Comparison of ENCODE assay signal across 27 cellular contexts in genomic region chr1:162916407-162916806, GRCh38. TPM values are rescaled to one million over a fixed set of nuclear protein-coding genes. Genes with fewer than 3 reads are reported as not detected.
A peak's percentile ranks its signal among the peaks of the same experiment; 100 is the strongest.
DNase-seq lines count a peak whose midpoint lies in the region; ATAC-seq and TF ChIP-seq lines count a peak whose summit lies in the region.
"Had no signal": no experiment of that assay in that cellular context is flagged by ENCODE, and none has a peak within 500 bp of the region (broad histone marks: within the 10 kb centered on the region; RNA-seq: fewer than 3 reads in every experiment).

No MANE protein-coding gene starts in this region.

- intact Hi-C loops in activated CD4-positive, alpha-beta T cell treated with anti-CD3 and anti-CD28 coated beads, Interleukin-2, amount 10 ng/mL, durations not matched to agents 24 days and 14 days (cut with micrococcal nuclease), result no loop called here
- intact Hi-C loops in ascending aorta (cut with DNase I), result no loop called here

- H3K27me3 Mint-ChIP-seq in activated CD4-positive, alpha-beta T cell treated with anti-CD3 and anti-CD28 coated beads, Interleukin-2, amount 10 ng/mL, durations not matched to agents 24 days and 14 days, result peaks cover 4% of the 10 kb centered on the region

- H3K9me3 ChIP-seq in ascending aorta, result peaks cover 0 to 18% of the 10 kb centered on the region in 2 donors

- no peaks in the 10 kb centered on the region for H3K36me3 Mint-ChIP-seq in activated CD4-positive, alpha-beta T cell treated with anti-CD3 and anti-CD28 coated beads, Interleukin-2, amount 10 ng/mL, durations not matched to agents 24 days and 14 days (ENCODE audit: low read depth)
- H3K36me3 Mint-ChIP-seq: CD4-positive, CD25-positive, alpha-beta regulatory T cell had no signal

- H3K4me3 ChIP-seq in AG09309 (ENCODE audit: control insufficient read depth, low read depth, low read length) (no peak overlapping the region), cardiac fibroblast (replicated peaks in 1 of 2; ENCODE audit: low read depth in 2 of 2, low read length in 2 of 2) (no peak overlapping the region), ascending aorta (no peak overlapping the region)
- H3K4me3 ChIP-seq: left lung, neural progenitor cell, psoas muscle, spleen had no signal

- H3K4me1 Mint-ChIP-seq in activated CD4-positive, alpha-beta T cell treated with anti-CD3 and anti-CD28 coated beads, Interleukin-2, amount 10 ng/mL, durations not matched to agents 24 days and 14 days, result no peaks in the 10 kb centered on the region
- H3K4me1 Mint-ChIP-seq: CD4-positive, CD25-positive, alpha-beta regulatory T cell; neural progenitor cell; T-helper 17 cell had no signal

- no peaks in the 10 kb centered on the region for H3K27me3 ChIP-seq in foreskin keratinocyte
- no peaks in the 10 kb centered on the region for H3K27me3 ChIP-seq in ascending aorta
- H3K27me3 ChIP-seq: left lung, neural progenitor cell had no signal

- H3K9me3 Mint-ChIP-seq in activated CD4-positive, alpha-beta T cell treated with anti-CD3 and anti-CD28 coated beads, Interleukin-2, amount 10 ng/mL, durations not matched to agents 24 days and 14 days, result peaks cover 9% of the 10 kb centered on the region

- peaks cover 17% of the 10 kb centered on the region for H3K4me1 ChIP-seq in foreskin keratinocyte
- no peaks in the 10 kb centered on the region for H3K4me1 ChIP-seq in ascending aorta
- H3K4me1 ChIP-seq: left lung, neural progenitor cell, spleen had no signal

- H3K27ac ChIP-seq in foreskin keratinocyte (peak overlapping the region; percentile 94), ascending aorta (no peak overlapping the region)
- H3K27ac ChIP-seq: left lung, neural progenitor cell, psoas muscle, spleen, WERI-Rb-1 had no signal

- peak; percentile 29 for ATAC-seq in foreskin keratinocyte
- ATAC-seq: left lung, psoas muscle, T-helper 17 cell had no signal

- peak; percentile 41 for DNase-seq in AG09309 (ENCODE audit: low read depth)
- DNase-seq in LHCN-M2 (ENCODE audit: low read depth), result peak; percentile 63
- DNase-seq in cardiac fibroblast (ENCODE audit: low read depth in 2 of 2), result peak; percentile 74 to 77
- DNase-seq in foreskin keratinocyte, result peak; percentile 47 to 70
- no peak for DNase-seq in activated CD4-positive, alpha-beta T cell treated with anti-CD3 and anti-CD28 coated beads, Interleukin-2, amount 10 ng/mL, durations not matched to agents 24 days and 14 days
- no peak for DNase-seq in NCI-H510A treated with DMSO at 0.1 percent for 48 hours (lab: John Stamatoyannopoulos, UW)
- no peak for DNase-seq in ascending aorta (ENCODE audit: low spot score in 2 of 2)
- DNase-seq in NCI-H2107 (lab: John Stamatoyannopoulos, UW), result no peak
- DNase-seq: ACHN; activated CD4-positive, alpha-beta memory T cell treated with anti-CD3 and anti-CD28 coated beads for 36 hours; activated gamma-delta T cell treated with Interleukin-2 at 50 U/mL for 16 hours; activated T-cell treated with anti-CD3 and anti-CD28 coated beads for 4 hours; CD4-positive, CD25-positive, alpha-beta regulatory T cell; DMS53; Karpas-422; left lung; NCI-H1092 treated with DMSO at 0.1 percent for 48 hours; NCI-H526; psoas muscle; spleen; stimulated activated CD4-positive, alpha-beta T cell treated with anti-CD3 and anti-CD28 coated beads, Interleukin-4, amount 100 ng/mL, for 4 hours; T-helper 17 cell; WERI-Rb-1 had no signal

- no peak overlapping the region for H3K4me3 Mint-ChIP-seq in activated CD4-positive, alpha-beta T cell treated with anti-CD3 and anti-CD28 coated beads, Interleukin-2, amount 10 ng/mL, durations not matched to agents 24 days and 14 days
- H3K4me3 Mint-ChIP-seq: activated CD4-positive, alpha-beta memory T cell treated with anti-CD3 and anti-CD28 coated beads for 36 hours; CD4-positive, CD25-positive, alpha-beta regulatory T cell; neural progenitor cell; T-helper 17 cell had no signal

- H3K27ac Mint-ChIP-seq in activated CD4-positive, alpha-beta T cell treated with anti-CD3 and anti-CD28 coated beads, Interleukin-2, amount 10 ng/mL, durations not matched to agents 24 days and 14 days, result no peak overlapping the region
- H3K27ac Mint-ChIP-seq: activated CD4-positive, alpha-beta memory T cell treated with anti-CD3 and anti-CD28 coated beads for 36 hours; CD4-positive, CD25-positive, alpha-beta regulatory T cell; neural progenitor cell; T-helper 17 cell had no signal

- H3K36me3 ChIP-seq in ascending aorta, result no peaks in the 10 kb centered on the region
- H3K36me3 ChIP-seq: left lung, neural progenitor cell, spleen, WERI-Rb-1 had no signal

- no peak for TF ChIP-seq CTCF in AG09309 (IDR thresholded peaks at IDR 0.05; ENCODE audit: control insufficient read depth, insufficient read depth, low read depth, low read length, missing control alignments)
- TF ChIP-seq CTCF in cardiac fibroblast (IDR thresholded peaks at IDR 0.05; ENCODE audit: low read depth, low read length), result no peak
- no peak for TF ChIP-seq CTCF in foreskin keratinocyte (conservative IDR thresholded peaks at IDR 0.05)
- no peak for TF ChIP-seq CTCF in ascending aorta (IDR thresholded peaks at IDR 0.05)

RNA-seq across cellular contexts. Expression of gene CCDC190, which starts 55.4 kb away (rescaled TPM):
- total RNA-seq in LHCN-M2 (2014; rRNA removed) (11.0 and 13.9 TPM in 2 replicates), foreskin keratinocyte (not detected in 2 replicates), ascending aorta (1.9 TPM)
- 1.4 TPM for polyA plus RNA-seq in LHCN-M2 (2012)
- polyA plus RNA-seq in foreskin keratinocyte, result not detected in 2 replicates
- total RNA-seq in activated CD4-positive, alpha-beta T cell treated with anti-CD3 and anti-CD28 coated beads, Interleukin-2, amount 10 ng/mL, durations not matched to agents 24 days and 14 days, result not detected in 2 replicates
- total RNA-seq: activated CD4-positive, alpha-beta memory T cell treated with anti-CD3 and anti-CD28 coated beads for 36 hours; CD4-positive, CD25-positive, alpha-beta regulatory T cell; HT-29; mononuclear cell; psoas muscle; spleen; subcutaneous adipose tissue; T-helper 17 cell had no signal
- polyA plus RNA-seq: CD4-positive, CD25-positive, alpha-beta regulatory T cell; spleen had no signal

Comparison
In these comparisons a context has a peak if more than half of its experiments do, and no peak if none do; other contexts are left out.
1. DNase-seq: peak in AG09309 (single experiment), LHCN-M2 (single experiment), cardiac fibroblast (2 of 2) and foreskin keratinocyte (2 of 2); none in activated CD4-positive, alpha-beta T cell treated with anti-CD3 and anti-CD28 coated beads, Interleukin-2, amount 10 ng/mL, durations not matched to agents 24 days and 14 days (single experiment), NCI-H510A treated with DMSO at 0.1 percent for 48 hours (single experiment), ascending aorta (0 of 2) and NCI-H2107 (single experiment).